10 cellular contexts compared by ENCODE assay signal in genomic region chr4:173317003-173317402, GRCh38. TPM values are rescaled to one million over a fixed set of nuclear protein-coding genes. Genes with fewer than 3 reads are reported as not detected.
A peak's percentile ranks its signal among the peaks of the same experiment; 100 is the strongest.
DNase-seq lines count a peak whose midpoint lies in the region; ATAC-seq and TF ChIP-seq lines count a peak whose summit lies in the region.
"Had no signal": no experiment of that assay in that cellular context is flagged by ENCODE, and none has a peak within 500 bp of the region (broad histone marks: within the 10 kb centered on the region; RNA-seq: fewer than 3 reads in every experiment).

No MANE protein-coding gene starts in this region.

- TF ChIP-seq POLR2A in NB4 (IDR thresholded peaks at IDR 0.05; ENCODE audit: extremely low read depth, insufficient read length) (no peak), esophagus muscularis mucosa (IDR thresholded peaks at IDR 0.05; ENCODE audit: low read depth) (no peak), testis (IDR thresholded peaks at IDR 0.05) (no peak)

- H3K27ac ChIP-seq in DOHH2 (ENCODE audit: low read depth, low read length) (no peak overlapping the region), esophagus muscularis mucosa (replicated peaks in 1 of 4) (no peak overlapping the region), testis (no peak overlapping the region), ascending aorta (no peak overlapping the region)

- intact Hi-C loops in esophagus muscularis mucosa (cut with DNase I) (no loop called here), testis (cut with DNase I; ENCODE audit: low total_unique reads) (loop anchor here (5.0 kb wide), 1 partner anchor 100 kb away; no protein-coding TSS in a partner anchor), ascending aorta (cut with DNase I) (loop anchor here (1.0 to 5.0 kb wide), 2 partner anchors 50 to 100 kb away; no protein-coding TSS in a partner anchor)

- 82% methylated on average over 3 of the region's 3 CpGs for WGBS in esophagus muscularis mucosa
- 76 to 79% methylated on average over 3 of the region's 3 CpGs for WGBS in testis, 2 donors

- TF ChIP-seq EP300 in esophagus muscularis mucosa (IDR thresholded peaks at IDR 0.05), result no peak

- H3K36me3 ChIP-seq in DOHH2 (ENCODE audit: control insufficient read depth, low read length) (peaks cover 70% of the 10 kb centered on the region), esophagus muscularis mucosa (peaks cover 0 to 36% (median 5%) of the 10 kb centered on the region in 4 donors), testis (ENCODE audit: low read depth, missing control alignments) (no peaks in the 10 kb centered on the region), ascending aorta (peaks cover 4 to 9% of the 10 kb centered on the region in 2 donors)

- peaks cover 18% of the 10 kb centered on the region for H3F3A ChIP-seq in DOHH2 (ENCODE audit: control insufficient read depth, insufficient read depth)

- no peak overlapping the region for H3K4me2 ChIP-seq in DOHH2 (ENCODE audit: low read length)

- H3K79me2 ChIP-seq in DOHH2 (ENCODE audit: control insufficient read depth, low read length), result no peaks in the 10 kb centered on the region

- no peaks in the 10 kb centered on the region for H4K20me1 ChIP-seq in DOHH2 (ENCODE audit: control insufficient read depth, insufficient read depth, low read depth, low read length)

- H3K4me1 ChIP-seq in DOHH2 (ENCODE audit: control insufficient read depth, low read length) (peaks cover 18% of the 10 kb centered on the region), esophagus muscularis mucosa (peaks cover 0 to 7% (median 4%) of the 10 kb centered on the region in 4 donors), testis (no peaks in the 10 kb centered on the region), ascending aorta (no peaks in the 10 kb centered on the region)

- peak; percentile 51 for ATAC-seq in GM21529 (IDR thresholded peaks at IDR 0.05; ENCODE audit: unreplicated experiment)
- no peak for ATAC-seq in HG03097 (IDR thresholded peaks at IDR 0.05; ENCODE audit: low FRiP score, unreplicated experiment)

- no peaks in the 10 kb centered on the region for H3K9me2 ChIP-seq in DOHH2 (replicated peaks; ENCODE audit: control insufficient read depth, low read length)

- H3K4me3 ChIP-seq in DOHH2 (ENCODE audit: low read length), result no peak overlapping the region
- H3K4me3 ChIP-seq in NB4 (ENCODE audit: low read depth, low read length), result no peak overlapping the region
- H3K4me3 ChIP-seq in fibroblast of mammary gland (ENCODE audit: control insufficient read depth, low read depth, low read length), result no peak overlapping the region
- no peak overlapping the region for H3K4me3 ChIP-seq in esophagus muscularis mucosa
- no peak overlapping the region for H3K4me3 ChIP-seq in testis
- H3K4me3 ChIP-seq in ascending aorta, result no peak overlapping the region

- H3K9me3 ChIP-seq in DOHH2 (ENCODE audit: control insufficient read depth, insufficient read depth, low read length) (no peaks in the 10 kb centered on the region), esophagus muscularis mucosa (no peaks in the 10 kb centered on the region), testis (no peaks in the 10 kb centered on the region), ascending aorta (no peaks in the 10 kb centered on the region)

- TF ChIP-seq CTCF in DOHH2 (IDR thresholded peaks at IDR 0.05; ENCODE audit: low read depth, low read length, poor library complexity, severe bottlenecking), result peak; percentile 53
- peak; percentile 46 for TF ChIP-seq CTCF in NB4 (IDR thresholded peaks at IDR 0.05; ENCODE audit: low read depth, low read length)
- peak; percentile 32 for TF ChIP-seq CTCF in fibroblast of mammary gland (conservative IDR thresholded peaks at IDR 0.05; ENCODE audit: control insufficient read depth, insufficient read depth, low read depth, low read length)
- TF ChIP-seq CTCF in esophagus muscularis mucosa (IDR thresholded peaks at IDR 0.05), result no peak
- no peak for TF ChIP-seq CTCF in testis (IDR thresholded peaks at IDR 0.05)
- TF ChIP-seq CTCF in ascending aorta (IDR thresholded peaks at IDR 0.05), result no peak

- DNase-seq in NB4 (ENCODE audit: low read depth) (peak; percentile 51), fibroblast of mammary gland (ENCODE audit: low read depth) (no peak), esophagus muscularis mucosa (ENCODE audit: extremely low spot score) (no peak), testis (no peak), ascending aorta (ENCODE audit: low spot score in 2 of 2) (no peak)
- DNase-seq: activated CD8-positive, alpha-beta memory T cell treated with anti-CD3 and anti-CD28 coated beads, Interleukin-2, amount 50 U/mL, for 4 hours; effector CD8-positive, alpha-beta T cell had no signal

- H3K27me3 ChIP-seq in DOHH2 (ENCODE audit: control insufficient read depth, low read length) (no peaks in the 10 kb centered on the region), esophagus muscularis mucosa (no peaks in the 10 kb centered on the region), testis (no peaks in the 10 kb centered on the region), ascending aorta (no peaks in the 10 kb centered on the region)

RNA-seq across cellular contexts. Expression of gene HMGB2, which starts 17.2 kb away (rescaled TPM):
- 10 to 100 TPM; 35.7 to 69.7 (median 46.2) TPM for total RNA-seq in esophagus muscularis mucosa
- total RNA-seq in testis, result 100 to 1,000 TPM in 1 of 2 donors, 10 to 100 TPM in 1; 80.1 to 117 TPM
- 235 TPM for polyA plus RNA-seq in testis (ENCODE audit: insufficient read depth, low read depth, low replicate concordance)
- total RNA-seq in ascending aorta, result 36.1 TPM

RNA-seq across cellular contexts. Expression of gene SAP30, which starts 53.8 kb away (rescaled TPM):
- 10 to 100 TPM; 39.6 to 56.2 (median 43.7) TPM for total RNA-seq in esophagus muscularis mucosa
- total RNA-seq in testis, result 10 to 100 TPM; 49.0 to 57.0 TPM
- polyA plus RNA-seq in testis (ENCODE audit: insufficient read depth, low read depth, low replicate concordance), result 45.8 TPM
- total RNA-seq in ascending aorta, result 9.3 TPM

Comparison
In these comparisons a context has a peak if more than half of its experiments do, and no peak if none do; other contexts are left out.
1. CTCF ChIP-seq: peak in DOHH2 (single experiment), NB4 (single experiment) and fibroblast of mammary gland (single experiment); none in esophagus muscularis mucosa (0 of 3), testis (0 of 3) and ascending aorta (0 of 3).